Comparison of ENCODE assay signal across 1 cellular context in genomic region chr3:52682016-52682415, GRCh38.
A peak's percentile ranks its signal among the peaks of the same experiment; 100 is the strongest.
TF ChIP-seq lines count a peak whose summit lies in the region.

No MANE protein-coding gene starts in this region.

TF ChIP-seq in HepG2, 621 proteins besides CTCF, POLR2A, EP300 and RAD21 (continued from another document and continues in another):
- peak; percentile 44; the same call in 1 of the 2 replicates for TF ChIP-seq KLF11 (CRISPR knock-in tag; IDR thresholded peaks at IDR 0.05)
- 0 out of 2 replicates have a peak, but pooled peaks have one; percentile 34 for TF ChIP-seq HOXA5 (CRISPR knock-in tag; IDR thresholded peaks at IDR 0.05)
- TF ChIP-seq HINFP (CRISPR knock-in tag; IDR thresholded peaks at IDR 0.05; ENCODE audit: low read depth) = no peak
- TF ChIP-seq ZBTB34 (CRISPR knock-in tag; IDR thresholded peaks at IDR 0.05) = no peak
- no peak for TF ChIP-seq SMAD3 (CRISPR knock-in tag; IDR thresholded peaks at IDR 0.05)
- TF ChIP-seq FOXA3 (CRISPR knock-in tag; IDR thresholded peaks at IDR 0.05) = peak; percentile 81
- TF ChIP-seq ZNF432 (CRISPR knock-in tag; IDR thresholded peaks at IDR 0.05; ENCODE audit: borderline replicate concordance) = no peak
- no peak for TF ChIP-seq HNRNPH1 (optimal IDR thresholded peaks at IDR 0.05; ENCODE audit: low read depth, low read length)
- TF ChIP-seq ZNF569 (CRISPR knock-in tag; IDR thresholded peaks at IDR 0.05; ENCODE audit: borderline replicate concordance) = no peak
- no peak for TF ChIP-seq IRF9 (CRISPR knock-in tag; IDR thresholded peaks at IDR 0.05; ENCODE audit: borderline replicate concordance)
- TF ChIP-seq DR1 (CRISPR knock-in tag; IDR thresholded peaks at IDR 0.05) = no peak
- TF ChIP-seq ZNF513 (CRISPR knock-in tag; conservative IDR thresholded peaks at IDR 0.05) = no peak
- TF ChIP-seq REST (IDR thresholded peaks at IDR 0.05; ENCODE audit: borderline replicate concordance in 1 of 2, low read depth in 1 of 2, low read length in 2 of 2) = no peak
- TF ChIP-seq NFYC (CRISPR knock-in tag; IDR thresholded peaks at IDR 0.05) = no peak
- no peak for TF ChIP-seq ZNF770 (CRISPR knock-in tag; IDR thresholded peaks at IDR 0.05)
- no peak for TF ChIP-seq ARHGAP35 (CRISPR knock-in tag; IDR thresholded peaks at IDR 0.05; ENCODE audit: borderline replicate concordance)
- TF ChIP-seq HOMEZ (CRISPR knock-in tag; IDR thresholded peaks at IDR 0.05; ENCODE audit: low read depth) = peak; percentile 57; the same call in 1 of the 2 replicates
- TF ChIP-seq ZFP91 (CRISPR knock-in tag; IDR thresholded peaks at IDR 0.05; ENCODE audit: borderline replicate concordance) = no peak
- no peak for TF ChIP-seq ZNF12 (CRISPR knock-in tag; IDR thresholded peaks at IDR 0.05)
- TF ChIP-seq ZNF781 (CRISPR knock-in tag; IDR thresholded peaks at IDR 0.05; ENCODE audit: borderline replicate concordance, not compliant biosample characterization) = no peak
- peak; percentile 67; the same call in 1 of the 2 replicates for TF ChIP-seq IRF2 (CRISPR knock-in tag; IDR thresholded peaks at IDR 0.05)
- no peak for TF ChIP-seq NFAT5 (CRISPR knock-in tag; IDR thresholded peaks at IDR 0.05)
- no peak for TF ChIP-seq RFXAP (CRISPR knock-in tag; IDR thresholded peaks at IDR 0.05; ENCODE audit: borderline replicate concordance)
- TF ChIP-seq ZNF232 (CRISPR knock-in tag; IDR thresholded peaks at IDR 0.05; ENCODE audit: borderline replicate concordance) = no peak
- TF ChIP-seq ZNF558 (CRISPR knock-in tag; IDR thresholded peaks at IDR 0.05; ENCODE audit: borderline replicate concordance) = no peak
- TF ChIP-seq GATAD1 (CRISPR knock-in tag; IDR thresholded peaks at IDR 0.05) = peak; percentile 47; the same call in 1 of the 2 replicates
- TF ChIP-seq JUNB (CRISPR knock-in tag; IDR thresholded peaks at IDR 0.05; ENCODE audit: borderline replicate concordance) = no peak
- TF ChIP-seq ZBTB21 (CRISPR knock-in tag; IDR thresholded peaks at IDR 0.05) = no peak
- TF ChIP-seq RBAK (CRISPR knock-in tag; IDR thresholded peaks at IDR 0.05) = no peak
- no peak for TF ChIP-seq KDM5B (CRISPR knock-in tag; IDR thresholded peaks at IDR 0.05; ENCODE audit: borderline replicate concordance)
- TF ChIP-seq ZNF329 (CRISPR knock-in tag; IDR thresholded peaks at IDR 0.05; ENCODE audit: low read depth) = no peak
- no peak for TF ChIP-seq ZNF512B (CRISPR knock-in tag; IDR thresholded peaks at IDR 0.05; ENCODE audit: borderline replicate concordance)
- TF ChIP-seq ZFP90 (CRISPR knock-in tag; IDR thresholded peaks at IDR 0.05; ENCODE audit: borderline replicate concordance) = no peak
- no peak for TF ChIP-seq POGZ (CRISPR knock-in tag; IDR thresholded peaks at IDR 0.05)
